Comparison of ENCODE assay signal across 1 cellular context in genomic region chr1:180884588-180885300, GRCh38.
TF ChIP-seq lines count a peak whose summit lies in the region.

No MANE protein-coding gene starts in this region.

TF ChIP-seq in endothelial cell of umbilical vein, 7 proteins besides CTCF, POLR2A, EP300 and RAD21:
- TF ChIP-seq JUN (IDR thresholded peaks at IDR 0.05; ENCODE audit: borderline replicate concordance, insufficient read depth, insufficient read length, low read depth) (no peak), GATA2 (IDR thresholded peaks at IDR 0.05; ENCODE audit: insufficient read depth, insufficient read length, low read depth, low read length) (no peak), POLR2AphosphoS5 (IDR thresholded peaks at IDR 0.05; ENCODE audit: insufficient read depth, low read depth, low read length) (no peak), MYC (IDR thresholded peaks at IDR 0.05; ENCODE audit: low read depth, low read length) (no peak), FOS (IDR thresholded peaks at IDR 0.05; ENCODE audit: borderline replicate concordance, insufficient read depth, low read length) (no peak), EZH2 (IDR thresholded peaks at IDR 0.05; ENCODE audit: borderline replicate concordance, low read depth, low read length, severe bottlenecking) (no peak)
- TF ChIP-seq, protein P1, sequence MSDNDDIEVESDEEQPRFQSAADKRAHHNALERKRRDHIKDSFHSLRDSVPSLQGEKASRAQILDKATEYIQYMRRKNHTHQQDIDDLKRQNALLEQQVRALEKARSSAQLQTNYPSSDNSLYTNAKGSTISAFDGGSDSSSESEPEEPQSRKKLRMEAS (IDR thresholded peaks at IDR 0.05; ENCODE audit: insufficient read depth, insufficient read length), result no peak
TF ChIP-seq in endothelial cell of umbilical vein: peak in this region for 0.
